Comparison of ENCODE assay signal across 12 cellular contexts in genomic region chr10:93749218-93749799, GRCh38. TPM values are rescaled to one million over a fixed set of nuclear protein-coding genes. Genes with fewer than 3 reads are reported as not detected.
DNase-seq lines count a peak whose midpoint lies in the region; ATAC-seq and TF ChIP-seq lines count a peak whose summit lies in the region.
"Had no signal": no experiment of that assay in that cellular context is flagged by ENCODE, and none has a peak within 500 bp of the region (broad histone marks: within the 10 kb centered on the region; RNA-seq: fewer than 3 reads in every experiment).

No MANE protein-coding gene starts in this region.

- peaks cover 31% of the 10 kb centered on the region for H3K4me1 Mint-ChIP-seq in type B pancreatic cell (ENCODE audit: unreplicated experiment)
- H3K4me1 Mint-ChIP-seq in activated CD8-positive, alpha-beta T cell treated with anti-CD3 and anti-CD28 coated beads for 36 hours (ENCODE audit: low read depth): no peaks in the 10 kb centered on the region

- peak overlapping the region; percentile 39 for H3K27ac Mint-ChIP-seq in type B pancreatic cell
- no peak overlapping the region for H3K27ac Mint-ChIP-seq in activated CD8-positive, alpha-beta T cell treated with anti-CD3 and anti-CD28 coated beads for 36 hours
- H3K27ac Mint-ChIP-seq: activated naive CD4-positive, alpha-beta T cell treated with anti-CD3 and anti-CD28 coated beads, Interleukin-2, amount 50 U/mL, for 72 hours had no signal

- H3K36me3 Mint-ChIP-seq in type B pancreatic cell: no peaks in the 10 kb centered on the region
- no peaks in the 10 kb centered on the region for H3K36me3 Mint-ChIP-seq in activated CD8-positive, alpha-beta T cell treated with anti-CD3 and anti-CD28 coated beads for 36 hours (ENCODE audit: low read depth)
- H3K36me3 Mint-ChIP-seq: activated naive CD4-positive, alpha-beta T cell treated with anti-CD3 and anti-CD28 coated beads, Interleukin-2, amount 50 U/mL, for 72 hours had no signal

- H3K36me3 ChIP-seq in body of pancreas (replicated peaks in 1 of 2; ENCODE audit: insufficient read depth in 1 of 2, low read depth in 2 of 2): no peaks in the 10 kb centered on the region

- H3K27me3 ChIP-seq in body of pancreas: no peaks in the 10 kb centered on the region

- TF ChIP-seq POLR2A in body of pancreas (IDR thresholded peaks at IDR 0.05): no peak

- CTCF ChIA-PET in RWPE1 (lab: Yijun Ruan, JAX): interaction anchor here (0.6 to 1.2 kb wide), 2 partner anchors 66 to 167 kb away, joined by 3 read pairs; no protein-coding TSS in a partner anchor
- CTCF ChIA-PET in activated CD8-positive, alpha-beta T cell treated with anti-CD3 and anti-CD28 coated beads for 36 hours (lab: Charles Lee): interaction anchor here (0.6 kb wide), 1 partner anchor 66 kb away, joined by 3 read pairs; no protein-coding TSS in a partner anchor

- no peaks in the 10 kb centered on the region for H3K9me3 Mint-ChIP-seq in type B pancreatic cell
- no peaks in the 10 kb centered on the region for H3K9me3 Mint-ChIP-seq in activated CD8-positive, alpha-beta T cell treated with anti-CD3 and anti-CD28 coated beads for 36 hours
- H3K9me3 Mint-ChIP-seq: activated naive CD4-positive, alpha-beta T cell treated with anti-CD3 and anti-CD28 coated beads, Interleukin-2, amount 50 U/mL, for 72 hours had no signal

- DNase-seq in NCI-H748 (lab: John Stamatoyannopoulos, UW; ENCODE audit: unreplicated experiment): peak; percentile 1
- no peak for DNase-seq in NCI-H748 treated with DMSO at 0.1 percent for 48 hours (lab: John Stamatoyannopoulos, UW)
- no peak for DNase-seq in body of pancreas
- DNase-seq in iris pigment epithelial cell (ENCODE audit: low read depth): peak; percentile 26
- DNase-seq in type B pancreatic cell (ENCODE audit: extremely low spot score, unreplicated experiment): no peak
- DNase-seq in 8988T: no peak
- no peak for DNase-seq in RWPE1 (ENCODE audit: low spot score)
- DNase-seq in activated CD8-positive, alpha-beta T cell treated with anti-CD3 and anti-CD28 coated beads for 36 hours: no peak
- DNase-seq: activated CD8-positive, alpha-beta memory T cell treated with anti-CD3 and anti-CD28 coated beads for 24 hours; EL; substantia nigra had no signal

- no peak for TF ChIP-seq CTCF in body of pancreas (IDR thresholded peaks at IDR 0.05)
- TF ChIP-seq CTCF in type B pancreatic cell (conservative IDR thresholded peaks at IDR 0.05): no peak
- TF ChIP-seq CTCF in RWPE1 (conservative IDR thresholded peaks at IDR 0.05; ENCODE audit: low read depth): no peak
- no peak for TF ChIP-seq CTCF in activated CD8-positive, alpha-beta T cell treated with anti-CD3 and anti-CD28 coated beads for 36 hours (IDR thresholded peaks at IDR 0.05)

- POLR2A ChIA-PET in RWPE1 (lab: Yijun Ruan, JAX; ENCODE audit: low non-redundant PET): no interaction called here
- POLR2A ChIA-PET in activated CD8-positive, alpha-beta T cell treated with anti-CD3 and anti-CD28 coated beads for 36 hours (lab: Charles Lee): no interaction called here

- peak; percentile 27 for ATAC-seq in body of pancreas
- ATAC-seq in activated CD8-positive, alpha-beta T cell treated with anti-CD3 and anti-CD28 coated beads for 36 hours: no peak
- ATAC-seq: activated naive CD4-positive, alpha-beta T cell treated with anti-CD3 and anti-CD28 coated beads, Interleukin-2, amount 50 U/mL, for 72 hours had no signal

- H3K9me3 ChIP-seq in body of pancreas: no peaks in the 10 kb centered on the region

- no peak overlapping the region for H3K4me3 ChIP-seq in body of pancreas

- peaks cover 5% of the 10 kb centered on the region for H3K27me3 Mint-ChIP-seq in type B pancreatic cell
- peaks cover 10% of the 10 kb centered on the region for H3K27me3 Mint-ChIP-seq in activated CD8-positive, alpha-beta T cell treated with anti-CD3 and anti-CD28 coated beads for 36 hours

- no peaks in the 10 kb centered on the region for H3K4me1 ChIP-seq in body of pancreas

- H3K27ac ChIP-seq in body of pancreas: no peak overlapping the region
- H3K27ac ChIP-seq in RWPE1: no peak overlapping the region

- 48 to 57% methylated on average over 4 to 5 of the region's 5 CpGs for WGBS in body of pancreas, 2 donors

- no peak overlapping the region for H3K4me3 Mint-ChIP-seq in type B pancreatic cell
- no peak overlapping the region for H3K4me3 Mint-ChIP-seq in activated CD8-positive, alpha-beta T cell treated with anti-CD3 and anti-CD28 coated beads for 36 hours

- intact Hi-C loops in body of pancreas (cut with DNase I): no loop called here
- intact Hi-C loops in activated CD8-positive, alpha-beta T cell treated with anti-CD3 and anti-CD28 coated beads for 36 hours (cut with micrococcal nuclease): no loop called here

RNA-seq across cellular contexts. Expression of gene LGI1, which starts 8.4 kb away (rescaled TPM):
- total RNA-seq in body of pancreas (not detected), type B pancreatic cell (ENCODE audit: low replicate concordance) (0.85 and 2.2 TPM in 2 replicates)
- total RNA-seq in activated CD8-positive, alpha-beta T cell treated with anti-CD3 and anti-CD28 coated beads for 36 hours: not detected
- total RNA-seq: activated naive CD4-positive, alpha-beta T cell treated with anti-CD3 and anti-CD28 coated beads, Interleukin-2, amount 50 U/mL, for 72 hours had no signal

RNA-seq across cellular contexts. Expression of gene FRA10AC1, which starts 46.9 kb away (rescaled TPM):
- total RNA-seq in body of pancreas (10 to 100 TPM; 20.0 to 23.7 TPM), type B pancreatic cell (ENCODE audit: low replicate concordance) (11.8 and 15.1 TPM in 2 replicates)
- total RNA-seq in activated CD8-positive, alpha-beta T cell treated with anti-CD3 and anti-CD28 coated beads for 36 hours: 10 to 100 TPM; 15.1 to 15.8 TPM

Comparison
In these comparisons a context has a peak if more than half of its experiments do, and no peak if none do; other contexts are left out.
1. DNase-seq: peak in NCI-H748 (single experiment) and iris pigment epithelial cell (single experiment); none in NCI-H748 treated with DMSO at 0.1 percent for 48 hours (single experiment), body of pancreas (0 of 4), type B pancreatic cell (single experiment), 8988T (single experiment), RWPE1 (single experiment) and activated CD8-positive, alpha-beta T cell treated with anti-CD3 and anti-CD28 coated beads for 36 hours (single experiment).